Comparison of ENCODE assay signal across 14 cellular contexts in the genomic region with DNA sequence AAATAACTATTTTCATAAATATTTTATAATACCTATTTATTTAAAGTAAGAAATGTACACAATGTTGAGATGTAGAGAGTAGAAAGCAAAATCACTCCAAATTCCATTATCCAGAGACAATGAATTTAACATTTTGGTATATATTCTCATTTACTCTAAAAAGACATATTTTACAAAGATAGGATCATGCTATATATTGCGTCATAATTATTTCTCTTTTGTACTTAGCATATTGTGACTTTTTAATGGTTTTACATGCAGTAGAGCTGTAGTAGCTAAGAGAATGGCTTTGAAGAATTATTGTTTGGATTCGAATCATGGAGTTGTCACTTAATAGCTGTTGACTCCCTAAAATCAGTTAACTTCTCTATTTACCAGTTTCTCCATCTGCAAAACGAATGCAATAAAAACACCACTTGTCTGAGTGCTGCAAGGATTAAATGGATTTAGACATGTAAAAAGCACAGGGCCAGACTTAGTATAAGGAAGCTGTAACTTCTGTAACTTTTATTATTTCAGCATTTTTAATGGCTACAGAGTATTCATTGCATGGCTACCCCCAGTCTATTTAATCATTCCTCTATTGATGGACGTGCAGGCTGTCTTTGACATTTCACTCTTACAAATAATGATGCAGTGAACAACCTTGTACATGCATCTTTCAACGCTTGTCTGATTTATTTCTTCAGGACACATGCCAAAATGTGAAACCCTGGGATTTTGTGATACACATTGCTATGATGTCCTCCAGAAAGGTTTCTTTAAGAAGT. TPM values are rescaled to one million over a fixed set of nuclear protein-coding genes. Genes with fewer than 3 reads are reported as not detected.
DNase-seq lines count a peak whose midpoint lies in the region; ATAC-seq, FAIRE-seq and TF ChIP-seq lines count a peak whose summit lies in the region.
"Had no signal": no experiment of that assay in that cellular context is flagged by ENCODE, and none has a peak within 500 bp of the region (broad histone marks: within the 10 kb centered on the region; RNA-seq: fewer than 3 reads in every experiment).

No MANE protein-coding gene starts in this region.

- ATAC-seq in GM18498 (IDR thresholded peaks at IDR 0.05; ENCODE audit: unreplicated experiment) (peak; percentile 28), GM19467 (IDR thresholded peaks at IDR 0.05; ENCODE audit: unreplicated experiment) (peak; percentile 17), HG02981 (IDR thresholded peaks at IDR 0.05; ENCODE audit: unreplicated experiment) (peak; percentile 10)

- no peaks in the 10 kb centered on the region for H3K36me3 ChIP-seq in Karpas-422 (ENCODE audit: insufficient read depth, low read length)
- no peaks in the 10 kb centered on the region for H3K36me3 ChIP-seq in kidney (ENCODE audit: control insufficient read depth in 1 of 2, insufficient read depth in 2 of 2, low read length in 2 of 2)

- TF ChIP-seq CTCF in kidney (IDR thresholded peaks at IDR 0.05; ENCODE audit: borderline replicate concordance, extremely low read depth, insufficient read depth) (no peak), GM20000 (IDR thresholded peaks at IDR 0.05; ENCODE audit: extremely low read depth, missing control alignments) (no peak)

- no peak for FAIRE-seq in kidney (lab: Jason Lieb, UNC)
- FAIRE-seq: TTC549 had no signal

- H3K9ac ChIP-seq in Karpas-422 (ENCODE audit: low read length), result peak overlapping the region; percentile 5; the same call in 1 of the 2 replicates
- no peak overlapping the region for H3K9ac ChIP-seq in kidney (ENCODE audit: low read length in 2 of 2)

- H3K4me3 ChIP-seq in Karpas-422 (ENCODE audit: low read length) (peak overlapping the region; percentile 49), kidney (ENCODE audit: low read length in 2 of 2) (no peak overlapping the region)

- H3K4me1 ChIP-seq in Karpas-422 (ENCODE audit: low read length), result peaks cover 45% of the 10 kb centered on the region
- H3K4me1 ChIP-seq in kidney (ENCODE audit: control insufficient read depth in 1 of 2, insufficient read depth in 1 of 2, low read depth in 1 of 2, low read length in 2 of 2), result peaks cover 0 to 3% of the 10 kb centered on the region in 2 donors

- no peaks in the 10 kb centered on the region for H3K9me3 ChIP-seq in Karpas-422 (ENCODE audit: low read length)
- no peaks in the 10 kb centered on the region for H3K9me3 ChIP-seq in kidney (ENCODE audit: control insufficient read depth in 1 of 2, low read length in 2 of 2)

- DNase-seq in Karpas-422 (peak; percentile 69), kidney (no peak), globus pallidus (ENCODE audit: low spot score) (no peak), GM03348 (ENCODE audit: low spot score) (no peak), GM20000 (ENCODE audit: low spot score) (no peak)
- DNase-seq: activated naive CD4-positive, alpha-beta T cell treated with Interleukin-2 at 50 U/mL for 16 hours; COR-L47; mesenchymal stem cell; NCI-H1092 treated with DMSO at 0.1 percent for 48 hours; stimulated activated CD4-positive, alpha-beta T cell treated with anti-CD3 and anti-CD28 coated beads, Interleukin-12 subunit alpha, Interleukin-12 subunit beta, amount 100 ng/mL, for 4 hours had no signal

- intact Hi-C loops in kidney (cut with DNase I), result no loop called here

- H4K20me1 ChIP-seq in Karpas-422 (ENCODE audit: insufficient read depth, low read depth, low read length), result no peaks in the 10 kb centered on the region

- peak overlapping the region; percentile 54 for H2AFZ ChIP-seq in Karpas-422 (ENCODE audit: low read length)

- H3K9me2 ChIP-seq in Karpas-422 (replicated peaks; ENCODE audit: insufficient read depth, low read length), result no peaks in the 10 kb centered on the region

- H3K27ac ChIP-seq in Karpas-422 (ENCODE audit: low read length), result peak overlapping the region; percentile 81
- H3K27ac ChIP-seq in kidney (ENCODE audit: low read depth in 2 of 2, low read length in 2 of 2), result no peak overlapping the region

- H3K4me2 ChIP-seq in Karpas-422 (ENCODE audit: low read depth, low read length, poor library complexity, severe bottlenecking), result peak overlapping the region; percentile 70

- H3K27me3 ChIP-seq in Karpas-422 (ENCODE audit: low read length), result no peaks in the 10 kb centered on the region

- H3K79me2 ChIP-seq in Karpas-422 (ENCODE audit: low read length), result no peaks in the 10 kb centered on the region

RNA-seq across cellular contexts. Expression of a gene that starts 33.2 kb away (rescaled TPM):
- 1.5 and 2.5 TPM in 2 replicates for total RNA-seq in Karpas-422 (2014; rRNA removed; shearing (Covaris generic); ENCODE audit: low replicate concordance)
- 7.3 TPM for total RNA-seq in kidney
- 4.4 TPM for polyA plus RNA-seq in kidney (ENCODE audit: insufficient read depth, low read depth, low replicate concordance)
